ENCODE assay signal across 8 cellular contexts in genomic region chr2:239400907-239401449, GRCh38. TPM values are rescaled to one million over a fixed set of nuclear protein-coding genes. Genes with fewer than 3 reads are reported as not detected.
DNase-seq lines count a peak whose midpoint lies in the region; ATAC-seq and TF ChIP-seq lines count a peak whose summit lies in the region.

Gene HDAC4, minus strand, starts transcription at chr2:239401020. Its CDS starts 48,321 bp downstream, at chr2:239352699.

- no peaks in the 10 kb centered on the region for H3K9me3 ChIP-seq in ascending aorta
- H3K9me3 ChIP-seq in right atrium auricular region, result no peaks in the 10 kb centered on the region
- no peaks in the 10 kb centered on the region for H3K9me3 ChIP-seq in prostate gland

- peak within 1 kb of the TSS; percentile 98 to 100 for H3K27ac ChIP-seq in ascending aorta
- peak within 1 kb of the TSS; percentile 99 to 100 for H3K27ac ChIP-seq in right atrium auricular region
- H3K27ac ChIP-seq in prostate gland, result peak within 1 kb of the TSS; percentile 100

- no peaks in the 10 kb centered on the region for H3K27me3 ChIP-seq in ascending aorta
- H3K27me3 ChIP-seq in right atrium auricular region, result no peaks in the 10 kb centered on the region
- no peaks in the 10 kb centered on the region for H3K27me3 ChIP-seq in prostate gland (replicated peaks; ENCODE audit: insufficient read depth)

- H3K36me3 ChIP-seq in ascending aorta, result no peaks in the 10 kb centered on the region
- H3K36me3 ChIP-seq in right atrium auricular region, result no peaks in the 10 kb centered on the region
- no peaks in the 10 kb centered on the region for H3K36me3 ChIP-seq in prostate gland

- no peak for TF ChIP-seq CTCF in ascending aorta (IDR thresholded peaks at IDR 0.05)
- TF ChIP-seq CTCF in right atrium auricular region (IDR thresholded peaks at IDR 0.05), result no peak
- no peak for TF ChIP-seq CTCF in prostate gland (IDR thresholded peaks at IDR 0.05)

- TF ChIP-seq POLR2A in prostate gland (IDR thresholded peaks at IDR 0.05), result peak; percentile 44

- intact Hi-C loops in ascending aorta (cut with DNase I) (loop anchor here (1.0 to 5.0 kb wide), 11 partner anchors 64 to 1166 kb away; partner anchors contain the start of genes GPC1, NDUFA10 and RNPEPL1), prostate gland (cut with DNase I) (loop anchor here (5.0 to 10.0 kb wide), 3 partner anchors 204 to 594 kb away; no protein-coding TSS in a partner anchor)

- ATAC-seq in GM18499 (IDR thresholded peaks at IDR 0.05; ENCODE audit: insufficient read depth, unreplicated experiment) (peak; percentile 66), HG02981 (IDR thresholded peaks at IDR 0.05; ENCODE audit: unreplicated experiment) (peak; percentile 90)

- DNase-seq in NCI-H2029 (lab: John Stamatoyannopoulos, UW) (peak; percentile 97), T-helper 22 cell (ENCODE audit: low read depth) (peak; percentile 99), ascending aorta (ENCODE audit: low spot score in 2 of 2) (peak; percentile 98 to 100), right atrium auricular region (ENCODE audit: low spot score) (peak; percentile 100), prostate gland (ENCODE audit: low spot score) (peak; percentile 99), ureter (ENCODE audit: low spot score) (peak; percentile 99)

- H3K4me1 ChIP-seq in ascending aorta (peaks cover 0 to 23% of the 10 kb centered on the region in 2 donors), right atrium auricular region (peaks cover 0 to 28% of the 10 kb centered on the region in 2 donors), prostate gland (replicated peaks) (no peaks in the 10 kb centered on the region)

- H3K4me3 ChIP-seq in ascending aorta (peak within 1 kb of the TSS; percentile 85 to 93), right atrium auricular region (peak within 1 kb of the TSS; percentile 75 to 76), prostate gland (peak within 1 kb of the TSS; percentile 77 to 78)

- 0% methylated on average over 11 of the region's 55 CpGs for WGBS in prostate gland

RNA-seq across cellular contexts. Expression of gene HDAC4, which starts in this region (rescaled TPM):
- total RNA-seq in ascending aorta (65.7 TPM), right atrium auricular region (10 to 100 TPM in 1 of 2 donors, 1 to 10 TPM in 1; 8.1 to 20.1 TPM), prostate gland (10 to 100 TPM; 41.8 to 44.2 TPM), ureter (86.9 TPM)

Comparison
In these comparisons a context has a peak if more than half of its experiments do, and no peak if none do; other contexts are left out.
1. Peak in every context shown above with its lines: DNase-seq, ATAC-seq, H3K4me3 ChIP-seq and H3K27ac ChIP-seq.